In the genomic region with DNA sequence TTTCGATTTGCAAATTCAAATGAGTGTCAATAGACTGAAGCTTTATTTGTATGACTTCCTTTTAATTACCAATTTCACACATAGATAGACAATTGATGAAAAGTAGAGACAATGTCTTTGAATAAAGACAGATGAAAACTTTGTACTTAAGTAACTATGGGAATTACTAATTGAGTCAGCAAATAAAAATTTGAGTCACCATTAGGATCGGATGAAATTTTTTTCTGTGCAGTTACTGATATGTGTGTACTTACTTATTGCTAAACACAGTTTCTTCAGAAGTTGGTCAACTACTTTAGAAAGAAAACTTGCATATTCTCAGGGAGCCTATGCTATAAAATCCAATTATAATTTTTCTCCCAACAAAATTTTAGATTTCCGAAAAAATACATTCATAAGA, we compare ENCODE assay signal across 18 cellular contexts.
A peak's percentile ranks its signal among the peaks of the same experiment; 100 is the strongest.
DNase-seq lines count a peak whose midpoint lies in the region; ATAC-seq and TF ChIP-seq lines count a peak whose summit lies in the region.
"Had no signal": no experiment of that assay in that cellular context is flagged by ENCODE, and none has a peak within 500 bp of the region (broad histone marks: within the 10 kb centered on the region; RNA-seq: fewer than 3 reads in every experiment).

No MANE protein-coding gene starts in this region.

- no peaks in the 10 kb centered on the region for H3K9me2 ChIP-seq in GM23248 (ENCODE audit: insufficient read depth)

- no peak overlapping the region for H3K27ac Mint-ChIP-seq in stimulated activated memory B cell treated with anti-CD40 and anti-IgM and Interleukin-4, amounts not matched to agents 10 μg/mL and 1 μg/mL and 100 μg/mL, for 72 hours
- H3K27ac Mint-ChIP-seq: B cell; CD4-positive, alpha-beta T cell; CD8-positive, alpha-beta T cell had no signal

- no peak overlapping the region for H3K4me3 ChIP-seq in GM23248
- H3K4me3 ChIP-seq in heart right ventricle = no peak overlapping the region
- H3K4me3 ChIP-seq: A549; BLaER1 treated with 17β-estradiol and CSF1 and Interleukin-3, amounts not matched to agents 10 nM and 100 nM had no signal

- H3K9me3 ChIP-seq in GM23248 (ENCODE audit: low read depth) (no peaks in the 10 kb centered on the region), heart right ventricle (no peaks in the 10 kb centered on the region)
- H3K9me3 ChIP-seq: A549; BLaER1 treated with 17β-estradiol and CSF1 and Interleukin-3, amounts not matched to agents 10 nM and 100 nM; Caco-2 had no signal

- WGBS in GM23248 (ENCODE audit: low coverage in 1 of 2, low lambda C conversion rate in 2 of 2, missing lambda C conversion rate in 2 of 2), 2 experiments = 71 to 72% methylated on average over 3 of the region's 3 CpGs
- 90 to 95% methylated on average over 3 of the region's 3 CpGs for WGBS in heart right ventricle, 2 donors

- no peaks in the 10 kb centered on the region for H3K27me3 ChIP-seq in GM23248 (replicated peaks; ENCODE audit: insufficient read depth)
- no peaks in the 10 kb centered on the region for H3K27me3 ChIP-seq in heart right ventricle
- H3K27me3 ChIP-seq: BLaER1 treated with 17β-estradiol and CSF1 and Interleukin-3, amounts not matched to agents 10 nM and 100 nM had no signal

- intact Hi-C loops in heart right ventricle (cut with DNase I) = no loop called here

- no peak overlapping the region for H3K9ac ChIP-seq in GM23248
- H3K9ac ChIP-seq: BLaER1 treated with 17β-estradiol and CSF1 and Interleukin-3, amounts not matched to agents 10 nM and 100 nM had no signal

- TF ChIP-seq CTCF in heart right ventricle (IDR thresholded peaks at IDR 0.05) = no peak

- peak; percentile 10 for DNase-seq in GM23248
- peak; percentile 24 for DNase-seq in amniotic epithelial cell (ENCODE audit: low read depth)
- peak; percentile 24 for DNase-seq in fibroblast of gingiva (ENCODE audit: low read depth)
- DNase-seq in heart right ventricle = no peak
- DNase-seq in T1000 (lab: John Stamatoyannopoulos, UW) = no peak
- DNase-seq: AML-193; Caco-2; Calu3; CD4-positive, alpha-beta T cell; CD8-positive, alpha-beta T cell; DMS79 treated with DMSO at 0.1 percent for 48 hours; GF-D8 had no signal

- H3K36me3 ChIP-seq in GM23248 (ENCODE audit: low read depth) = no peaks in the 10 kb centered on the region
- no peaks in the 10 kb centered on the region for H3K36me3 ChIP-seq in heart right ventricle
- H3K36me3 ChIP-seq: BLaER1 treated with 17β-estradiol and CSF1 and Interleukin-3, amounts not matched to agents 10 nM and 100 nM had no signal

- H3K4me3 Mint-ChIP-seq in stimulated activated memory B cell treated with anti-CD40 and anti-IgM and Interleukin-4, amounts not matched to agents 10 μg/mL and 1 μg/mL and 100 μg/mL, for 72 hours = no peak overlapping the region
- H3K4me3 Mint-ChIP-seq: B cell; CD4-positive, alpha-beta T cell; CD8-positive, alpha-beta T cell had no signal

- H3K4me2 ChIP-seq in GM23248 (ENCODE audit: unreplicated experiment) = no peak overlapping the region
- H3K4me2 ChIP-seq: A549; BLaER1 treated with 17β-estradiol and CSF1 and Interleukin-3, amounts not matched to agents 10 nM and 100 nM had no signal

- in situ Hi-C loops in GM23248 (cut with MboI) = no loop called here

- no peaks in the 10 kb centered on the region for H3K36me3 Mint-ChIP-seq in stimulated activated memory B cell treated with anti-CD40 and anti-IgM and Interleukin-4, amounts not matched to agents 10 μg/mL and 1 μg/mL and 100 μg/mL, for 72 hours
- H3K36me3 Mint-ChIP-seq: CD8-positive, alpha-beta T cell had no signal

- no peaks in the 10 kb centered on the region for H3K4me1 ChIP-seq in GM23248 (ENCODE audit: insufficient read depth)
- no peaks in the 10 kb centered on the region for H3K4me1 ChIP-seq in heart right ventricle
- H3K4me1 ChIP-seq: A549; BLaER1 treated with 17β-estradiol and CSF1 and Interleukin-3, amounts not matched to agents 10 nM and 100 nM had no signal

- no peak for ATAC-seq in heart right ventricle
- no peak for ATAC-seq in stimulated activated memory B cell treated with anti-CD40 and anti-IgM and Interleukin-4, amounts not matched to agents 10 μg/mL and 1 μg/mL and 100 μg/mL, for 72 hours
- ATAC-seq: A549; CD8-positive, alpha-beta T cell had no signal

- H4K20me1 ChIP-seq in GM23248 (ENCODE audit: insufficient read depth) = no peaks in the 10 kb centered on the region
- H4K20me1 ChIP-seq: BLaER1 treated with 17β-estradiol and CSF1 and Interleukin-3, amounts not matched to agents 10 nM and 100 nM had no signal

- H3K4me1 Mint-ChIP-seq in stimulated activated memory B cell treated with anti-CD40 and anti-IgM and Interleukin-4, amounts not matched to agents 10 μg/mL and 1 μg/mL and 100 μg/mL, for 72 hours = no peaks in the 10 kb centered on the region
- H3K4me1 Mint-ChIP-seq: B cell had no signal

- H3F3A ChIP-seq in GM23248 (ENCODE audit: insufficient read depth) = no peaks in the 10 kb centered on the region

- H3K27ac ChIP-seq in GM23248 (no peak overlapping the region), heart right ventricle (no peak overlapping the region)
- H3K27ac ChIP-seq: 22Rv1; A549; BLaER1 treated with 17β-estradiol and CSF1 and Interleukin-3, amounts not matched to agents 10 nM and 100 nM; C4-2B had no signal

- H3K79me2 ChIP-seq in GM23248 (ENCODE audit: insufficient read depth) = no peaks in the 10 kb centered on the region

- H2AFZ ChIP-seq in GM23248 = peak overlapping the region; percentile 28; the same call in 1 of the 2 replicates

- no peaks in the 10 kb centered on the region for H3K9me3 Mint-ChIP-seq in stimulated activated memory B cell treated with anti-CD40 and anti-IgM and Interleukin-4, amounts not matched to agents 10 μg/mL and 1 μg/mL and 100 μg/mL, for 72 hours
- H3K9me3 Mint-ChIP-seq: CD4-positive, alpha-beta T cell; CD8-positive, alpha-beta T cell had no signal

- no peaks in the 10 kb centered on the region for H3K27me3 Mint-ChIP-seq in stimulated activated memory B cell treated with anti-CD40 and anti-IgM and Interleukin-4, amounts not matched to agents 10 μg/mL and 1 μg/mL and 100 μg/mL, for 72 hours
- H3K27me3 Mint-ChIP-seq: B cell; CD4-positive, alpha-beta T cell had no signal

Comparison
In these comparisons a context has a peak if more than half of its experiments do, and no peak if none do; other contexts are left out.
1. DNase-seq: peak in GM23248 (single experiment), amniotic epithelial cell (single experiment) and fibroblast of gingiva (single experiment); none in heart right ventricle (0 of 2) and T1000 (single experiment).